In genomic region chr20:38269715-38270114, GRCh38 we compare ENCODE assay signal across 23 cellular contexts. TPM values are rescaled to one million over a fixed set of nuclear protein-coding genes. Genes with fewer than 3 reads are reported as not detected.
A peak's percentile ranks its signal among the peaks of the same experiment; 100 is the strongest.
DNase-seq lines count a peak whose midpoint lies in the region; ATAC-seq and TF ChIP-seq lines count a peak whose summit lies in the region.
"Had no signal": no experiment of that assay in that cellular context is flagged by ENCODE, and none has a peak within 500 bp of the region (broad histone marks: within the 10 kb centered on the region; RNA-seq: fewer than 3 reads in every experiment).

No MANE protein-coding gene starts in this region.

- no peak for ATAC-seq in CD4-positive, alpha-beta T cell (ENCODE audit: poor library complexity)
- ATAC-seq in HG03354 (IDR thresholded peaks at IDR 0.05; ENCODE audit: poor library complexity, severe bottlenecking, unreplicated experiment), result no peak
- ATAC-seq: A549, GM12878, HepG2 had no signal

- H3K4me1 Mint-ChIP-seq in Calu3 (ENCODE audit: low read depth, unreplicated experiment) (peaks cover 29% of the 10 kb centered on the region), chondrocyte (ENCODE audit: low read depth) (peaks cover 58% of the 10 kb centered on the region), nephron (peaks cover 45% of the 10 kb centered on the region)
- H3K4me1 Mint-ChIP-seq in CD4-positive, alpha-beta T cell (ENCODE audit: low read depth), result no peaks in the 10 kb centered on the region
- H3K4me1 Mint-ChIP-seq: CD4-positive, alpha-beta memory T cell had no signal

- no peak overlapping the region for H3K4me3 Mint-ChIP-seq in Calu3 (ENCODE audit: low read depth, unreplicated experiment)
- H3K4me3 Mint-ChIP-seq in chondrocyte (ENCODE audit: unreplicated experiment), result no peak overlapping the region
- H3K4me3 Mint-ChIP-seq in nephron, result no peak overlapping the region
- H3K4me3 Mint-ChIP-seq in CD4-positive, alpha-beta T cell, result no peak overlapping the region
- H3K4me3 Mint-ChIP-seq: CD4-positive, alpha-beta memory T cell had no signal

- DNase-seq in Calu3 (no peak), M059J (ENCODE audit: low read depth) (peak; percentile 65), chondrocyte (ENCODE audit: low spot score) (no peak), PC-9 (no peak), T1000 (lab: John Stamatoyannopoulos, UW) (no peak)
- no peak for DNase-seq in CD4-positive, alpha-beta T cell
- DNase-seq: AML-193; CD4-positive, alpha-beta memory T cell; DMS 273 treated with DMSO at 0.1 percent for 48 hours; DMS53; DND-41; EL; GM23248 had no signal

- no peaks in the 10 kb centered on the region for H3F3A ChIP-seq in PC-9 (ENCODE audit: insufficient read depth, low read depth)

- H3K4me2 ChIP-seq in PC-9, result no peak overlapping the region
- H3K4me2 ChIP-seq: A549 had no signal

- no peak overlapping the region for H3K4me3 ChIP-seq in PC-9
- H3K4me3 ChIP-seq: A549, GM12878, GM23248, HAP-1 had no signal

- H3K27ac Mint-ChIP-seq in Calu3 (ENCODE audit: unreplicated experiment) (peak overlapping the region; percentile 12), chondrocyte (ENCODE audit: unreplicated experiment) (peak overlapping the region; percentile 73), nephron (peak overlapping the region in 2 of 3 experiments; percentile 60 to 88)
- no peak overlapping the region for H3K27ac Mint-ChIP-seq in CD4-positive, alpha-beta T cell
- H3K27ac Mint-ChIP-seq: CD4-positive, alpha-beta memory T cell had no signal

- BruUV-seq in Calu3 (replicated peaks; lab: Mats Ljungman, UMichigan) (no TSS peak), PC-9 (replicated peaks; lab: Mats Ljungman, UMichigan) (no TSS peak)

- H3K79me2 ChIP-seq in PC-9 (ENCODE audit: low read depth), result no peaks in the 10 kb centered on the region

- TF ChIP-seq CTCF in Calu3 (IDR thresholded peaks at IDR 0.05; ENCODE audit: unreplicated experiment), result no peak
- TF ChIP-seq CTCF in chondrocyte (IDR thresholded peaks at IDR 0.05), result no peak
- no peak for TF ChIP-seq CTCF in nephron (IDR thresholded peaks at IDR 0.05; ENCODE audit: unreplicated experiment in 3 of 3)
- TF ChIP-seq CTCF in CD4-positive, alpha-beta T cell (IDR thresholded peaks at IDR 0.05), result no peak
- TF ChIP-seq CTCF in PC-9 (conservative IDR thresholded peaks at IDR 0.05), result no peak

- 0 out of 2 replicates have a peak, but pooled peaks cover 4% of the 10 kb centered on the region for H3K9me2 ChIP-seq in PC-9 (ENCODE audit: insufficient read depth)

- H3K36me3 Mint-ChIP-seq in Calu3 (ENCODE audit: insufficient read depth, unreplicated experiment) (no peaks in the 10 kb centered on the region), chondrocyte (ENCODE audit: low read depth) (peaks cover 2% of the 10 kb centered on the region), nephron (ENCODE audit: low read depth) (no peaks in the 10 kb centered on the region)
- H3K36me3 Mint-ChIP-seq in CD4-positive, alpha-beta T cell (ENCODE audit: low read depth), result no peaks in the 10 kb centered on the region
- H3K36me3 Mint-ChIP-seq: CD4-positive, alpha-beta memory T cell had no signal

- CTCF ChIA-PET in Calu3 (lab: Charles Lee) (interaction anchor here (0.6 to 1.0 kb wide), 2 partner anchors 35 to 277 kb away, joined by 3 to 4 read pairs; no protein-coding TSS in a partner anchor), PC-9 (lab: Charles Lee) (interaction anchor here (0.6 kb wide), 1 partner anchor 196 kb away, joined by 4 read pairs; no protein-coding TSS in a partner anchor)
- CTCF ChIA-PET in CD4-positive, alpha-beta T cell (lab: Charles Lee), result no interaction called here

- H3K9me3 ChIP-seq in CD4-positive, alpha-beta T cell (ENCODE audit: control insufficient read depth, low read length), result no peaks in the 10 kb centered on the region
- 0 out of 2 replicates have a peak, but pooled peaks cover 3% of the 10 kb centered on the region for H3K9me3 ChIP-seq in PC-9 (ENCODE audit: insufficient read depth, low read depth)
- H3K9me3 ChIP-seq: HAP-1 had no signal

- H3K27ac ChIP-seq in CD4-positive, alpha-beta T cell (ENCODE audit: low read depth, low read length), result no peak overlapping the region
- no peak overlapping the region for H3K27ac ChIP-seq in PC-9
- H3K27ac ChIP-seq: 22Rv1, A549, C4-2B, GM23248 had no signal

- H3K27me3 Mint-ChIP-seq in Calu3 (ENCODE audit: unreplicated experiment), result peaks cover 39% of the 10 kb centered on the region
- no peaks in the 10 kb centered on the region for H3K27me3 Mint-ChIP-seq in chondrocyte (ENCODE audit: low read depth)
- peaks cover 8% of the 10 kb centered on the region for H3K27me3 Mint-ChIP-seq in nephron (ENCODE audit: low read depth)
- peaks cover 43% of the 10 kb centered on the region for H3K27me3 Mint-ChIP-seq in CD4-positive, alpha-beta T cell

- no peaks in the 10 kb centered on the region for H4K20me1 ChIP-seq in PC-9 (ENCODE audit: insufficient read depth)

- H3K36me3 ChIP-seq in PC-9 (ENCODE audit: low read depth), result no peaks in the 10 kb centered on the region
- H3K36me3 ChIP-seq: HAP-1 had no signal

- H3K4me1 ChIP-seq in PC-9 (replicated peaks; ENCODE audit: insufficient read depth), result peaks cover 21% of the 10 kb centered on the region
- H3K4me1 ChIP-seq: HAP-1 had no signal

- no peaks in the 10 kb centered on the region for H3K27me3 ChIP-seq in CD4-positive, alpha-beta T cell (ENCODE audit: control insufficient read depth, insufficient read depth, low read length)
- 0 out of 2 replicates have a peak, but pooled peaks cover 4% of the 10 kb centered on the region for H3K27me3 ChIP-seq in PC-9 (ENCODE audit: insufficient read depth, low read depth)

- intact Hi-C loops in Calu3 (cut with micrococcal nuclease; ENCODE audit: unreplicated experiment), result no loop called here
- intact Hi-C loops in CD4-positive, alpha-beta T cell (cut with DNase I, micrococcal nuclease), result no loop called here
- intact Hi-C loops in PC-9 (cut with micrococcal nuclease; ENCODE audit: unreplicated experiment), result no loop called here

- POLR2A ChIA-PET in CD4-positive, alpha-beta T cell (lab: Charles Lee), result no interaction called here
- POLR2A ChIA-PET in PC-9 (lab: Charles Lee; ENCODE audit: unreplicated experiment), result no interaction called here

- H3K9me3 Mint-ChIP-seq in Calu3 (ENCODE audit: low read depth, unreplicated experiment), result peaks cover 5% of the 10 kb centered on the region
- peaks cover 15% of the 10 kb centered on the region for H3K9me3 Mint-ChIP-seq in chondrocyte (ENCODE audit: low read depth)
- peaks cover 6% of the 10 kb centered on the region for H3K9me3 Mint-ChIP-seq in nephron
- no peaks in the 10 kb centered on the region for H3K9me3 Mint-ChIP-seq in CD4-positive, alpha-beta T cell

- H2AFZ ChIP-seq in PC-9, result no peak overlapping the region
- H2AFZ ChIP-seq: GM23248 had no signal

RNA-seq across cellular contexts. Expression of gene KIAA1755, which starts 9.2 kb away (rescaled TPM):
- not detected in 2 replicates for total RNA-seq in Calu3 (2022)
- total RNA-seq in M059J (2014; rRNA removed; shearing (Covaris generic)), result 1.8 and 3.8 TPM in 2 replicates
- total RNA-seq in chondrocyte, result 17.6 to 18.8 TPM (median 17.8 TPM) in 3 replicates
- total RNA-seq in CD4-positive, alpha-beta T cell, result not detected
- 0.22 and 0.30 TPM in 2 replicates for total RNA-seq in PC-9 (2021)
- total RNA-seq: CD4-positive, alpha-beta memory T cell; G401; GM12878; H4 had no signal

RNA-seq across cellular contexts. Expression of gene BPI, which starts 34.2 kb away (rescaled TPM):
- total RNA-seq in Calu3 (2022), result not detected in 2 replicates
- total RNA-seq in M059J (2014; rRNA removed; shearing (Covaris generic)), result 0.91 and 1.5 TPM in 2 replicates
- total RNA-seq in chondrocyte, result 0.55 to 0.74 TPM (median 0.68 TPM) in 3 replicates
- total RNA-seq in CD4-positive, alpha-beta T cell, result under 1 TPM in 1 of 2 experiments, not detected in 1; 0.14 TPM
- not detected in 2 replicates for total RNA-seq in PC-9 (2021)
- total RNA-seq: CD4-positive, alpha-beta memory T cell; G401; GM12878; GM23248; HepG2 had no signal
